ENCODE assay signal across 8 cellular contexts in genomic region chr18:58135806-58136331, GRCh38.
DNase-seq lines count a peak whose midpoint lies in the region; ATAC-seq and TF ChIP-seq lines count a peak whose summit lies in the region.

No MANE protein-coding gene starts in this region.

- H3K27me3 Mint-ChIP-seq in activated CD8-positive, alpha-beta T cell treated with anti-CD3 and anti-CD28 coated beads for 36 hours: peaks cover 19% of the 10 kb centered on the region
- H3K27me3 Mint-ChIP-seq in natural killer cell (ENCODE audit: low read depth in 2 of 2): peaks cover 7 to 19% of the 10 kb centered on the region in 2 donors

- no peaks in the 10 kb centered on the region for H3K9me3 Mint-ChIP-seq in activated CD8-positive, alpha-beta T cell treated with anti-CD3 and anti-CD28 coated beads for 36 hours
- no peaks in the 10 kb centered on the region for H3K9me3 Mint-ChIP-seq in natural killer cell

- TF ChIP-seq EP300 in suprapubic skin (IDR thresholded peaks at IDR 0.05): no peak

- 39 to 44% methylated on average over 4 of the region's 5 CpGs for WGBS in esophagus squamous epithelium, 2 donors
- 29% methylated on average over 5 of the region's 5 CpGs for WGBS in suprapubic skin

- TF ChIP-seq POLR2A in esophagus squamous epithelium (IDR thresholded peaks at IDR 0.05) (no peak), suprapubic skin (IDR thresholded peaks at IDR 0.05) (no peak)

- peaks cover 15% of the 10 kb centered on the region for H3K4me1 Mint-ChIP-seq in activated CD8-positive, alpha-beta T cell treated with anti-CD3 and anti-CD28 coated beads for 36 hours (ENCODE audit: low read depth)
- H3K4me1 Mint-ChIP-seq in natural killer cell: peaks cover 12 to 15% of the 10 kb centered on the region in 2 donors

- intact Hi-C loops in activated CD8-positive, alpha-beta T cell treated with anti-CD3 and anti-CD28 coated beads for 36 hours (cut with micrococcal nuclease): loop anchor here (5.0 kb wide), 1 partner anchor 254 kb away; no protein-coding TSS in a partner anchor
- intact Hi-C loops in esophagus squamous epithelium (cut with DNase I): no loop called here
- intact Hi-C loops in natural killer cell (cut with micrococcal nuclease): loop anchor here (5.0 kb wide), 1 partner anchor 94 kb away; the partner anchor contains the start of gene NEDD4L

- H3K36me3 ChIP-seq in esophagus squamous epithelium (no peaks in the 10 kb centered on the region), suprapubic skin (no peaks in the 10 kb centered on the region)

- H3K36me3 Mint-ChIP-seq in activated CD8-positive, alpha-beta T cell treated with anti-CD3 and anti-CD28 coated beads for 36 hours (ENCODE audit: low read depth): no peaks in the 10 kb centered on the region
- H3K36me3 Mint-ChIP-seq in natural killer cell: no peaks in the 10 kb centered on the region

- no peak overlapping the region for H3K4me3 Mint-ChIP-seq in activated CD8-positive, alpha-beta T cell treated with anti-CD3 and anti-CD28 coated beads for 36 hours
- peak overlapping the region; percentile 13 for H3K4me3 Mint-ChIP-seq in natural killer cell

- no peak overlapping the region for H3K27ac Mint-ChIP-seq in activated CD8-positive, alpha-beta T cell treated with anti-CD3 and anti-CD28 coated beads for 36 hours
- H3K27ac Mint-ChIP-seq in natural killer cell: no peak overlapping the region

- TF ChIP-seq CTCF in activated CD8-positive, alpha-beta T cell treated with anti-CD3 and anti-CD28 coated beads for 36 hours (IDR thresholded peaks at IDR 0.05): peak; percentile 74
- peak; percentile 59 to 89 (median 84) for TF ChIP-seq CTCF in esophagus squamous epithelium (IDR thresholded peaks at IDR 0.05)
- TF ChIP-seq CTCF in natural killer cell (IDR thresholded peaks at IDR 0.05): peak; percentile 55
- peak; percentile 72 to 77 for TF ChIP-seq CTCF in suprapubic skin (IDR thresholded peaks at IDR 0.05)

- ATAC-seq in GM18868 (IDR thresholded peaks at IDR 0.05; ENCODE audit: unreplicated experiment): peak; percentile 68
- peak; percentile 83 for ATAC-seq in HG03342 (IDR thresholded peaks at IDR 0.05; ENCODE audit: unreplicated experiment)
- peak; percentile 79 for ATAC-seq in activated CD8-positive, alpha-beta T cell treated with anti-CD3 and anti-CD28 coated beads for 36 hours
- ATAC-seq in natural killer cell: peak; percentile 63 to 84 (median 76)

- H3K4me3 ChIP-seq in esophagus squamous epithelium (no peak overlapping the region), suprapubic skin (no peak overlapping the region)

- peak; percentile 80 for DNase-seq in AG20443 (ENCODE audit: low spot score)
- DNase-seq in NCI-H69 (lab: John Stamatoyannopoulos, UW): peak; percentile 87
- peak; percentile 68 for DNase-seq in activated CD8-positive, alpha-beta T cell treated with anti-CD3 and anti-CD28 coated beads for 36 hours
- DNase-seq in esophagus squamous epithelium (lab: John Stamatoyannopoulos, UW): no peak
- DNase-seq in natural killer cell: peak; percentile 22
- no peak for DNase-seq in suprapubic skin (ENCODE audit: low spot score in 2 of 2)

- no peak overlapping the region for H3K27ac ChIP-seq in esophagus squamous epithelium
- H3K27ac ChIP-seq in suprapubic skin: no peak overlapping the region

- POLR2A ChIA-PET in activated CD8-positive, alpha-beta T cell treated with anti-CD3 and anti-CD28 coated beads for 36 hours (lab: Charles Lee): no interaction called here

- H3K4me1 ChIP-seq in esophagus squamous epithelium: peaks cover 0 to 9% (median 0%) of the 10 kb centered on the region in 3 donors
- H3K4me1 ChIP-seq in suprapubic skin: peaks cover 7% of the 10 kb centered on the region

- H3K27me3 ChIP-seq in esophagus squamous epithelium (no peaks in the 10 kb centered on the region), suprapubic skin (no peaks in the 10 kb centered on the region)

- CTCF ChIA-PET in activated CD8-positive, alpha-beta T cell treated with anti-CD3 and anti-CD28 coated beads for 36 hours (lab: Charles Lee): interaction anchor here (0.7 to 3.4 kb wide), 29 partner anchors 10 to 573 kb away, joined by 3 to 18 read pairs (median 3); partner anchors contain the start of gene NEDD4L

- H3K9me3 ChIP-seq in esophagus squamous epithelium (no peaks in the 10 kb centered on the region), suprapubic skin (no peaks in the 10 kb centered on the region)

Comparison
In these comparisons a context has a peak if more than half of its experiments do, and no peak if none do; other contexts are left out.
1. DNase-seq: peak in AG20443 (single experiment), NCI-H69 (single experiment), activated CD8-positive, alpha-beta T cell treated with anti-CD3 and anti-CD28 coated beads for 36 hours (single experiment) and natural killer cell (single experiment); none in esophagus squamous epithelium (single experiment) and suprapubic skin (0 of 2).
2. Peak in every context shown above with its lines, with median percentiles within 50 percentile points of each other: ATAC-seq and CTCF ChIP-seq.